In the genomic region with DNA sequence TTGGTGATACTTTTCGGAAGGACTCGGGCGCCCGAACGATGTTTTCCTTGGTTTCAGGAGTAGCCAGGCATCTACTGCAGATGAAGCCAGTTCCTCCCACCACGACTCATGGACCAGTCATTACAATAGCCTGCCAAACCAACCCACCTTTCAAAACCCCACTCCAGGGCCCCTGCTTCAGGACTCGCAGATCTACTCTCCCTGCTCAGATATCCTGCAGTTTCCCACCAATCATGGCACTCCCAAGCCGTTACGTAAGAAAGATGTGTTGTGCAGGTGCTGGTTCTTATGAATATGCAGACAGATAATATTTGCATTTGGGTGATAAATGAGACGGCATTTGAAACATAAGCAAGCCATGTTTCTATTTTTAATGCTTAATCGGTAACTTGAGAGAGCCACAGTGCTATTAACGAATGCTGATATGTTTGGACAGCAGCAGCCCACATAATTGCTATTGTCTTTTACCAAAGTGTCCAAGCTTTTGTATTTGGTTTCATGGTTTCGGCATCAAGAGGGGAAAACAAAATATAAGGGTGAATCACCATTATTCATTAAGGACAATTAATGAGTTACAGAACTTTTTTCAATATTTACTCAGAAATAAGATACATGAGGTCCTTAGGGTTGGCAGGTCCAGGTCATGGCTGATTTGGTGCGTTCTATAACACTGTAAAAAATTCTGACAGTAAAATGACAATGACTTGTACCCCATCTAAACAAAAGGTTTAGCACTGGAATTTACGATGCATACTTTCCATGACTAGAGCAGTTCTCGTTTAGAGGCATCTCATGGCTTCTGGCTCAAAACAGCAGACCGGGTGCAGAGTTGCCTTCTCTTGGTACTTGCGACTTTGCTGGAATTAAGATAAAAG, we compare ENCODE assay signal across 9 cellular contexts. TPM values are rescaled to one million over a fixed set of nuclear protein-coding genes. Genes with fewer than 3 reads are reported as not detected.
DNase-seq lines count a peak whose midpoint lies in the region; ATAC-seq and TF ChIP-seq lines count a peak whose summit lies in the region.
"Had no signal": no experiment of that assay in that cellular context is flagged by ENCODE, and none has a peak within 500 bp of the region (broad histone marks: within the 10 kb centered on the region; RNA-seq: fewer than 3 reads in every experiment).

No MANE protein-coding gene starts in this region.

- H3K9me3 ChIP-seq in thoracic aorta: no peaks in the 10 kb centered on the region
- no peaks in the 10 kb centered on the region for H3K9me3 ChIP-seq in breast epithelium
- H3K9me3 ChIP-seq in A673 (ENCODE audit: low read depth, low read length, poor library complexity, severe bottlenecking): no peaks in the 10 kb centered on the region
- H3K9me3 ChIP-seq: upper lobe of left lung had no signal

- no peak for TF ChIP-seq POLR2A in breast epithelium (IDR thresholded peaks at IDR 0.05)

- peak; percentile 17 for DNase-seq in activated CD4-positive, alpha-beta T cell treated with anti-CD3 and anti-CD28 coated beads for 48 hours
- no peak for DNase-seq in activated CD4-positive, alpha-beta T cell treated with anti-CD3 and anti-CD28 coated beads for 1 hour
- peak; percentile 95 for DNase-seq in NCI-H526 treated with DMSO at 0.1 percent for 48 hours (lab: John Stamatoyannopoulos, UW)
- no peak for DNase-seq in thoracic aorta (ENCODE audit: low spot score)
- DNase-seq in breast epithelium (ENCODE audit: low spot score in 2 of 2): no peak
- no peak for DNase-seq in AG20443 (ENCODE audit: low spot score)
- DNase-seq in A673 (ENCODE audit: low spot score): no peak
- DNase-seq: upper lobe of left lung had no signal

- ATAC-seq in HG02759 (IDR thresholded peaks at IDR 0.05; ENCODE audit: unreplicated experiment) (peak; percentile 20), thoracic aorta (ENCODE audit: insufficient number of reproducible peaks, low FRiP score, low read depth) (no peak)

- no peaks in the 10 kb centered on the region for H3K27me3 ChIP-seq in thoracic aorta (replicated peaks; ENCODE audit: insufficient read depth)
- H3K27me3 ChIP-seq in breast epithelium: peaks cover 0 to 15% of the 10 kb centered on the region in 2 donors
- peaks cover 57% of the 10 kb centered on the region for H3K27me3 ChIP-seq in A673 (replicated peaks; ENCODE audit: insufficient read depth, low read depth, low read length, poor library complexity)

- H3K36me3 ChIP-seq in thoracic aorta (no peaks in the 10 kb centered on the region), breast epithelium (no peaks in the 10 kb centered on the region), A673 (ENCODE audit: insufficient read depth, low read length, poor library complexity, severe bottlenecking) (no peaks in the 10 kb centered on the region)
- H3K36me3 ChIP-seq: upper lobe of left lung had no signal

- CTCF ChIA-PET in A673 (lab: Charles Lee): interaction anchor here (1.2 kb wide), 1 partner anchor 12 kb away, joined by 3 read pairs; no protein-coding TSS in a partner anchor

- POLR2A ChIA-PET in A673 (lab: Charles Lee; ENCODE audit: low non-redundant PET): no interaction called here

- peaks cover 8 to 21% of the 10 kb centered on the region in 2 donors for H3K4me1 ChIP-seq in thoracic aorta (ENCODE audit: control insufficient read depth in 1 of 2, low read depth in 2 of 2)
- H3K4me1 ChIP-seq in breast epithelium: peaks cover 4 to 6% of the 10 kb centered on the region in 2 donors
- peaks cover 9% of the 10 kb centered on the region for H3K4me1 ChIP-seq in A673 (ENCODE audit: insufficient read depth, low read length, poor library complexity, severe bottlenecking)

- H3K27ac ChIP-seq in thoracic aorta (peak overlapping the region; percentile 3 to 40), breast epithelium (no peak overlapping the region), A673 (ENCODE audit: low read depth, low read length, poor library complexity, severe bottlenecking) (no peak overlapping the region)
- H3K27ac ChIP-seq: upper lobe of left lung had no signal

- no peak for TF ChIP-seq CTCF in thoracic aorta (IDR thresholded peaks at IDR 0.05)
- no peak for TF ChIP-seq CTCF in breast epithelium (IDR thresholded peaks at IDR 0.05)
- TF ChIP-seq CTCF in A673 (conservative IDR thresholded peaks at IDR 0.05; ENCODE audit: low read depth, low read length): no peak

- H3K4me3 ChIP-seq in thoracic aorta (peak overlapping the region; percentile 42), breast epithelium (no peak overlapping the region), A673 (ENCODE audit: low read depth, low read length, poor library complexity, severe bottlenecking) (no peak overlapping the region)
- H3K4me3 ChIP-seq: upper lobe of left lung had no signal

- BruUV-seq in A673 (replicated peaks; lab: Mats Ljungman, UMichigan): no TSS peak

- intact Hi-C loops in breast epithelium (cut with DNase I; ENCODE audit: low total_unique reads): no loop called here
- intact Hi-C loops in A673 (cut with micrococcal nuclease; ENCODE audit: unreplicated experiment): no loop called here

RNA-seq across cellular contexts. Expression of a gene that starts 3.7 kb away (rescaled TPM):
- total RNA-seq in thoracic aorta (10 to 100 TPM; 13.5 to 26.9 TPM), breast epithelium (1 to 10 TPM; 1.3 to 2.4 (median 1.6) TPM), A673 (2021) (not detected in 2 replicates)

RNA-seq across cellular contexts. Expression of a gene that starts 38.6 kb away (rescaled TPM):
- 1 to 10 TPM in 1 of 2 donors, under 1 TPM in 1; 0.92 to 1.2 TPM for total RNA-seq in thoracic aorta
- 1 to 10 TPM in 2 of 3 donors, under 1 TPM in 1; 0.98 to 2.6 (median 1.6) TPM for total RNA-seq in breast epithelium
- total RNA-seq in A673 (2021): 414 and 486 TPM in 2 replicates

RNA-seq across cellular contexts. Expression of a gene that starts 40.6 kb away (rescaled TPM):
- 10 to 100 TPM; 14.4 to 20.0 TPM for total RNA-seq in thoracic aorta
- total RNA-seq in breast epithelium: 10 to 100 TPM; 22.0 to 27.5 (median 22.2) TPM
- total RNA-seq in A673 (2021): 2.8 and 3.0 TPM in 2 replicates

Comparison
In these comparisons a context has a peak if more than half of its experiments do, and no peak if none do; other contexts are left out.
1. DNase-seq: peak in activated CD4-positive, alpha-beta T cell treated with anti-CD3 and anti-CD28 coated beads for 48 hours (single experiment) and NCI-H526 treated with DMSO at 0.1 percent for 48 hours (single experiment); none in activated CD4-positive, alpha-beta T cell treated with anti-CD3 and anti-CD28 coated beads for 1 hour (single experiment), thoracic aorta (single experiment), breast epithelium (0 of 2), AG20443 (single experiment) and A673 (single experiment).
2. H3K27ac ChIP-seq: peak in thoracic aorta (2 of 2); none in breast epithelium (0 of 2) and A673 (single experiment).
3. RNA of a gene that starts 3.7 kb away (total RNA-seq): 13.5 to 26.9 TPM in thoracic aorta; 1.3 to 2.4 TPM in breast epithelium and not detected in A673; every median in the first group is over 4 times any median in the second.
4. RNA of a gene that starts 38.6 kb away (total RNA-seq): 414 to 486 TPM in A673; 0.98 to 2.6 TPM in breast epithelium and 0.92 to 1.2 TPM in thoracic aorta; every median in the first group is over 100 times any median in the second.